8 cellular contexts compared by ENCODE assay signal in genomic region chr6:26553264-26553738, GRCh38. TPM values are rescaled to one million over a fixed set of nuclear protein-coding genes. Genes with fewer than 3 reads are reported as not detected.
DNase-seq lines count a peak whose midpoint lies in the region; ATAC-seq and TF ChIP-seq lines count a peak whose summit lies in the region.

No MANE protein-coding gene starts in this region.

- CTCF ChIA-PET in activated CD8-positive, alpha-beta T cell treated with anti-CD3 and anti-CD28 coated beads for 36 hours (lab: Charles Lee) = interaction anchor here (0.6 to 5.5 kb wide), 10 partner anchors 12 to 224 kb away, joined by 3 to 22 read pairs (median 7); partner anchors contain the start of genes ABT1 and HMGN4

- 0 to 1% methylated on average over 2 to 13 of the region's 14 CpGs for WGBS in endodermal cell (ENCODE audit: insufficient coverage in 1 of 2, insufficient read length in 1 of 2), 2 experiments

- no peaks in the 10 kb centered on the region for H3K36me3 ChIP-seq in endodermal cell (ENCODE audit: control insufficient read depth, insufficient read depth, low read length)

- intact Hi-C loops in Right ventricle myocardium inferior (cut with DNase I) (loop anchor here (1.0 kb wide), 2 partner anchors 15 to 32 kb away; partner anchors contain the start of gene HMGN4), cardiac septum (cut with DNase I) (loop anchor here (1.0 kb wide), 1 partner anchor 15 kb away; the partner anchor contains the start of gene HMGN4)
- intact Hi-C loops in activated CD8-positive, alpha-beta T cell treated with anti-CD3 and anti-CD28 coated beads for 36 hours (cut with micrococcal nuclease) = loop anchor here (2.0 to 5.0 kb wide), 3 partner anchors 16 to 241 kb away; no protein-coding TSS in a partner anchor

- no peak for TF ChIP-seq CTCF in activated CD8-positive, alpha-beta T cell treated with anti-CD3 and anti-CD28 coated beads for 36 hours (IDR thresholded peaks at IDR 0.05)
- no peak for TF ChIP-seq CTCF in endodermal cell (conservative IDR thresholded peaks at IDR 0.05)

- no peak for DNase-seq in Right ventricle myocardium inferior (ENCODE audit: missing footprints)
- DNase-seq in cardiac septum (ENCODE audit: low spot score) = no peak
- DNase-seq in NCI-H82 (lab: John Stamatoyannopoulos, UW) = peak; percentile 92
- DNase-seq in activated CD8-positive, alpha-beta T cell treated with anti-CD3 and anti-CD28 coated beads for 36 hours = peak; percentile 87
- peak; percentile 90 for DNase-seq in endodermal cell
- DNase-seq in midbrain (lab: John Stamatoyannopoulos, UW) = peak; percentile 89
- DNase-seq in stimulated activated CD8-positive, alpha-beta memory T cell treated with anti-CD3 and anti-CD28 coated beads, Interleukin-2, amount 100 ng/mL, for 48 hours (ENCODE audit: low read depth in 2 of 2) = peak; percentile 41 to 69

- H3K4me3 Mint-ChIP-seq in activated CD8-positive, alpha-beta T cell treated with anti-CD3 and anti-CD28 coated beads for 36 hours = no peak overlapping the region
- H3K4me3 Mint-ChIP-seq in endodermal cell = no peak overlapping the region

- no peaks in the 10 kb centered on the region for H3K27me3 Mint-ChIP-seq in activated CD8-positive, alpha-beta T cell treated with anti-CD3 and anti-CD28 coated beads for 36 hours
- H3K27me3 Mint-ChIP-seq in endodermal cell (ENCODE audit: insufficient read depth) = no peaks in the 10 kb centered on the region

- no peak overlapping the region for H3K27ac ChIP-seq in endodermal cell (ENCODE audit: low read depth, low read length)

- no peaks in the 10 kb centered on the region for H3K9me3 Mint-ChIP-seq in activated CD8-positive, alpha-beta T cell treated with anti-CD3 and anti-CD28 coated beads for 36 hours
- no peaks in the 10 kb centered on the region for H3K9me3 Mint-ChIP-seq in endodermal cell

- H3K4me1 ChIP-seq in endodermal cell (ENCODE audit: control insufficient read depth, insufficient read depth, low read length) = no peaks in the 10 kb centered on the region

- H3K36me3 Mint-ChIP-seq in activated CD8-positive, alpha-beta T cell treated with anti-CD3 and anti-CD28 coated beads for 36 hours (ENCODE audit: low read depth) = no peaks in the 10 kb centered on the region
- no peaks in the 10 kb centered on the region for H3K36me3 Mint-ChIP-seq in endodermal cell (ENCODE audit: low read depth)

- H3K4me1 Mint-ChIP-seq in activated CD8-positive, alpha-beta T cell treated with anti-CD3 and anti-CD28 coated beads for 36 hours (ENCODE audit: low read depth) = peaks cover 20% of the 10 kb centered on the region
- no peaks in the 10 kb centered on the region for H3K4me1 Mint-ChIP-seq in endodermal cell

- H3K4me3 ChIP-seq in endodermal cell (ENCODE audit: low read length) = peak overlapping the region; percentile 97

- no peaks in the 10 kb centered on the region for H3K27me3 ChIP-seq in endodermal cell (ENCODE audit: control insufficient read depth, insufficient read depth, low read length, poor library complexity, severe bottlenecking)

- H3K27ac Mint-ChIP-seq in activated CD8-positive, alpha-beta T cell treated with anti-CD3 and anti-CD28 coated beads for 36 hours = no peak overlapping the region
- H3K27ac Mint-ChIP-seq in endodermal cell = no peak overlapping the region

- peak overlapping the region; percentile 50 for H3K9ac ChIP-seq in endodermal cell (ENCODE audit: extremely low read depth, low read length, poor library complexity, severe bottlenecking)

- no peaks in the 10 kb centered on the region for H3K9me3 ChIP-seq in endodermal cell (ENCODE audit: control insufficient read depth, low read length)

- ATAC-seq in Right ventricle myocardium inferior (peak; percentile 82), HG03460 (IDR thresholded peaks at IDR 0.05; ENCODE audit: unreplicated experiment) (peak; percentile 39)
- ATAC-seq in activated CD8-positive, alpha-beta T cell treated with anti-CD3 and anti-CD28 coated beads for 36 hours = peak; percentile 53

- POLR2A ChIA-PET in activated CD8-positive, alpha-beta T cell treated with anti-CD3 and anti-CD28 coated beads for 36 hours (lab: Charles Lee) = interaction anchor here (0.5 to 3.2 kb wide), 5 partner anchors 16 to 230 kb away, joined by 3 to 14 read pairs (median 4); partner anchors contain the start of gene HMGN4

RNA-seq across cellular contexts. Expression of gene HMGN4, which starts 15.1 kb away (rescaled TPM):
- 29.0 TPM for total RNA-seq in Right ventricle myocardium inferior
- 34.7 TPM for total RNA-seq in cardiac septum
- 10 to 100 TPM; 80.2 to 83.3 TPM for total RNA-seq in activated CD8-positive, alpha-beta T cell treated with anti-CD3 and anti-CD28 coated beads for 36 hours
- 10 to 100 TPM; 48.8 to 79.8 TPM for total RNA-seq in endodermal cell
- polyA plus RNA-seq in endodermal cell (2013, experiment 1 of 2) = 67.9 TPM
- polyA plus RNA-seq in endodermal cell (2013, experiment 2 of 2) = 65.5 TPM

RNA-seq across cellular contexts. Expression of gene ABT1, which starts 43.5 kb away (rescaled TPM):
- 7.6 TPM for total RNA-seq in Right ventricle myocardium inferior
- 7.4 TPM for total RNA-seq in cardiac septum
- 10 to 100 TPM; 27.7 to 27.9 TPM for total RNA-seq in activated CD8-positive, alpha-beta T cell treated with anti-CD3 and anti-CD28 coated beads for 36 hours
- total RNA-seq in endodermal cell = 10 to 100 TPM; 19.7 to 22.6 TPM
- polyA plus RNA-seq in endodermal cell (2013, experiment 1 of 2) = 19.8 TPM
- 18.5 TPM for polyA plus RNA-seq in endodermal cell (2013, experiment 2 of 2)

RNA-seq across cellular contexts. Expression of gene BTN1A1, which starts 53.2 kb away (rescaled TPM):
- not detected for total RNA-seq in Right ventricle myocardium inferior
- not detected for total RNA-seq in cardiac septum
- under 1 TPM in 1 of 2 experiments, not detected in 1; 0.11 TPM for total RNA-seq in activated CD8-positive, alpha-beta T cell treated with anti-CD3 and anti-CD28 coated beads for 36 hours
- total RNA-seq in endodermal cell = under 1 TPM in 1 of 2 donors, not detected in 1; 0.11 TPM
- polyA plus RNA-seq in endodermal cell (2013, experiment 1 of 2) = not detected
- not detected for polyA plus RNA-seq in endodermal cell (2013, experiment 2 of 2)

Comparison
In these comparisons a context has a peak if more than half of its experiments do, and no peak if none do; other contexts are left out.
1. DNase-seq: peak in NCI-H82 (single experiment), activated CD8-positive, alpha-beta T cell treated with anti-CD3 and anti-CD28 coated beads for 36 hours (single experiment), endodermal cell (single experiment), midbrain (single experiment) and stimulated activated CD8-positive, alpha-beta memory T cell treated with anti-CD3 and anti-CD28 coated beads, Interleukin-2, amount 100 ng/mL, for 48 hours (2 of 2); none in Right ventricle myocardium inferior (single experiment) and cardiac septum (single experiment).
2. Peak in every context shown above with its lines, with median percentiles within 50 percentile points of each other: ATAC-seq.